28 cellular contexts compared by ENCODE assay signal in the genomic region with DNA sequence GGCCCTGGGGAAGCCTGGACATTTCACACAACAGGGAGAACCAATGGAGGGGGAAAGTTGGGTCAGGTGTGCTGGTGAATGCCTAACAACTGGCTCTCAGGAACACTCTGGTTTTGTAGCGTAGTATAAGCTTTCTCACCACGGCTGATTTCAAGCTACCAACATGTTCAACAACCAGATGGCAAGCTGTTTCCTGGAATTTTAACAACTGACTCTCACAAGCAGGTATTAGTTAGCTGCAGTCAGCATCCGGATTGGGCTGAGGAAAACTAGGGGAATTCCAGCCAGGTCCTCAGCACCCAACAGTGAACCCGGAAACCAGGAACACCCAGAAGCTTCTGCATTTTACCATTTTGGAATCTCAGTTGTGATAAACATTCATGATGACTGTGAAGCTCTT.
DNase-seq lines count a peak whose midpoint lies in the region; ATAC-seq and TF ChIP-seq lines count a peak whose summit lies in the region.
"Had no signal": no experiment of that assay in that cellular context is flagged by ENCODE, and none has a peak within 500 bp of the region (broad histone marks: within the 10 kb centered on the region; RNA-seq: fewer than 3 reads in every experiment).

No MANE protein-coding gene starts in this region.

- no peak overlapping the region for H2BK120ac ChIP-seq in neuronal stem cell (ENCODE audit: low read depth, low read length)

- H3K79me1 ChIP-seq in neuronal stem cell (ENCODE audit: low read depth, low read length): no peaks in the 10 kb centered on the region

- intact Hi-C loops in activated CD4-positive, alpha-beta T cell treated with anti-CD3 and anti-CD28 coated beads for 36 hours (cut with DNase I, micrococcal nuclease): no loop called here

- no peaks in the 10 kb centered on the region for H3K27me3 ChIP-seq in neuronal stem cell (ENCODE audit: control insufficient read depth in 3 of 3, insufficient read depth in 3 of 3, low read depth in 1 of 3, low read length in 3 of 3)
- H3K27me3 ChIP-seq: BLaER1 treated with 17β-estradiol and CSF1 and Interleukin-3, amounts not matched to agents 10 nM and 100 nM; brain microvascular endothelial cell; colonic mucosa had no signal

- H3K36me3 ChIP-seq in neuronal stem cell (replicated peaks in 1 of 2; ENCODE audit: control insufficient read depth in 2 of 2, insufficient read depth in 2 of 2, low read length in 2 of 2): no peaks in the 10 kb centered on the region
- H3K36me3 ChIP-seq: BLaER1 treated with 17β-estradiol and CSF1 and Interleukin-3, amounts not matched to agents 10 nM and 100 nM; brain microvascular endothelial cell; colonic mucosa; spleen had no signal

- no peak overlapping the region for H3K4me3 Mint-ChIP-seq in activated CD4-positive, alpha-beta T cell treated with anti-CD3 and anti-CD28 coated beads for 36 hours
- no peak overlapping the region for H3K4me3 Mint-ChIP-seq in naive thymus-derived CD8-positive, alpha-beta T cell
- H3K4me3 Mint-ChIP-seq: activated T-cell treated with anti-CD3 and anti-CD28 coated beads, Interleukin-2, amount 50 U/mL, for 4 hours; stimulated activated effector memory CD8-positive, alpha-beta T cell treated with anti-CD3 and anti-CD28 coated beads, Interleukin-12 subunit alpha, Interleukin-12 subunit beta, amount 100 ng/mL, for 72 hours; T-helper 1 cell treated with Interleukin-12 subunit alpha and Interleukin-12 subunit beta and Interleukin-4 antibody, amounts not matched to agents 30 μg/mL and 1 μg/mL, for 36 hours had no signal

- H3K9ac ChIP-seq in neuronal stem cell (ENCODE audit: low read depth, low read length, poor library complexity): no peak overlapping the region
- H3K9ac ChIP-seq: BLaER1 treated with 17β-estradiol and CSF1 and Interleukin-3, amounts not matched to agents 10 nM and 100 nM had no signal

- ATAC-seq in activated CD4-positive, alpha-beta T cell treated with anti-CD3 and anti-CD28 coated beads for 36 hours: no peak
- ATAC-seq in naive thymus-derived CD8-positive, alpha-beta T cell: no peak
- ATAC-seq: activated T-cell treated with anti-CD3 and anti-CD28 coated beads, Interleukin-2, amount 50 U/mL, for 4 hours; K562; stimulated activated effector memory CD8-positive, alpha-beta T cell treated with anti-CD3 and anti-CD28 coated beads, Interleukin-12 subunit alpha, Interleukin-12 subunit beta, amount 100 ng/mL, for 72 hours had no signal

- no peak overlapping the region for H3K4me3 ChIP-seq in neuronal stem cell (ENCODE audit: low read length in 2 of 2)
- H3K4me3 ChIP-seq: BLaER1 treated with 17β-estradiol and CSF1 and Interleukin-3, amounts not matched to agents 10 nM and 100 nM; colonic mucosa; K562; spleen had no signal

- H2AK5ac ChIP-seq in neuronal stem cell (ENCODE audit: low read depth, low read length): no peak overlapping the region

- peak overlapping the region; percentile 50 for H3K18ac ChIP-seq in neuronal stem cell (ENCODE audit: low read length)

- H3K27me3 Mint-ChIP-seq in activated CD4-positive, alpha-beta T cell treated with anti-CD3 and anti-CD28 coated beads for 36 hours: peaks cover 8% of the 10 kb centered on the region
- H3K27me3 Mint-ChIP-seq in naive thymus-derived CD8-positive, alpha-beta T cell: peaks cover 6 to 37% (median 10%) of the 10 kb centered on the region in 5 donors

- peak overlapping the region; percentile 46 for H3K27ac ChIP-seq in RWPE1
- H3K27ac ChIP-seq in epithelial cell of prostate: peak overlapping the region; percentile 100
- no peak overlapping the region for H3K27ac ChIP-seq in neuronal stem cell (replicated peaks; ENCODE audit: low read length)
- H3K27ac ChIP-seq: BLaER1 treated with 17β-estradiol and CSF1 and Interleukin-3, amounts not matched to agents 10 nM and 100 nM; brain microvascular endothelial cell; colonic mucosa; spleen had no signal

- peak overlapping the region; percentile 43 for H2BK15ac ChIP-seq in neuronal stem cell (ENCODE audit: low read length)

- WGBS in neuronal stem cell (ENCODE audit: extremely low coverage in 2 of 2, insufficient read length in 2 of 2, insufficient replicate concordance in 1 of 2), 2 donors: no CpG with 5 or more reads among the region's 4 CpGs

- H3K27ac Mint-ChIP-seq in activated CD4-positive, alpha-beta T cell treated with anti-CD3 and anti-CD28 coated beads for 36 hours: no peak overlapping the region
- no peak overlapping the region for H3K27ac Mint-ChIP-seq in naive thymus-derived CD8-positive, alpha-beta T cell
- H3K27ac Mint-ChIP-seq: stimulated activated effector memory CD8-positive, alpha-beta T cell treated with anti-CD3 and anti-CD28 coated beads, Interleukin-12 subunit alpha, Interleukin-12 subunit beta, amount 100 ng/mL, for 72 hours had no signal

- no peak for TF ChIP-seq CTCF in RWPE1 (conservative IDR thresholded peaks at IDR 0.05; ENCODE audit: low read depth)

- H3K36me3 Mint-ChIP-seq in activated CD4-positive, alpha-beta T cell treated with anti-CD3 and anti-CD28 coated beads for 36 hours (ENCODE audit: low read depth): no peaks in the 10 kb centered on the region
- H3K36me3 Mint-ChIP-seq in naive thymus-derived CD8-positive, alpha-beta T cell: no peaks in the 10 kb centered on the region
- H3K36me3 Mint-ChIP-seq: stimulated activated effector memory CD8-positive, alpha-beta T cell treated with anti-CD3 and anti-CD28 coated beads, Interleukin-12 subunit alpha, Interleukin-12 subunit beta, amount 100 ng/mL, for 72 hours had no signal

- no peak overlapping the region for H3K23ac ChIP-seq in neuronal stem cell (ENCODE audit: low read depth, low read length, poor library complexity)

- no peaks in the 10 kb centered on the region for H3K4me1 Mint-ChIP-seq in activated CD4-positive, alpha-beta T cell treated with anti-CD3 and anti-CD28 coated beads for 36 hours
- H3K4me1 Mint-ChIP-seq in naive thymus-derived CD8-positive, alpha-beta T cell: peaks cover 0 to 6% (median 3%) of the 10 kb centered on the region in 4 donors
- H3K4me1 Mint-ChIP-seq: stimulated activated effector memory CD8-positive, alpha-beta T cell treated with anti-CD3 and anti-CD28 coated beads, Interleukin-12 subunit alpha, Interleukin-12 subunit beta, amount 100 ng/mL, for 72 hours had no signal

- CTCF ChIA-PET in RWPE1 (lab: Yijun Ruan, JAX): interaction anchor here (0.7 to 1.3 kb wide), 2 partner anchors 11 to 40 kb away, joined by 3 to 5 read pairs; no protein-coding TSS in a partner anchor
- CTCF ChIA-PET in activated CD4-positive, alpha-beta T cell treated with anti-CD3 and anti-CD28 coated beads for 36 hours (lab: Charles Lee): interaction anchor here (1.3 kb wide), 1 partner anchor 12 kb away, joined by 3 read pairs; no protein-coding TSS in a partner anchor

- no peak overlapping the region for H2AFZ ChIP-seq in neuronal stem cell (ENCODE audit: low read length)

- H4K8ac ChIP-seq in neuronal stem cell (ENCODE audit: low read depth, low read length): no peak overlapping the region

- POLR2A ChIA-PET in RWPE1 (lab: Yijun Ruan, JAX; ENCODE audit: low non-redundant PET): no interaction called here
- POLR2A ChIA-PET in activated CD4-positive, alpha-beta T cell treated with anti-CD3 and anti-CD28 coated beads for 36 hours (lab: Charles Lee): no interaction called here
- POLR2A ChIA-PET in naive thymus-derived CD8-positive, alpha-beta T cell (lab: Charles Lee): no interaction called here

- no peak overlapping the region for H3K14ac ChIP-seq in neuronal stem cell (ENCODE audit: low read length)

- H3K9me3 ChIP-seq in neuronal stem cell (replicated peaks in 1 of 2; ENCODE audit: control insufficient read depth in 2 of 2, insufficient read depth in 1 of 2, low read depth in 1 of 2, low read length in 2 of 2): no peaks in the 10 kb centered on the region
- H3K9me3 ChIP-seq: BLaER1 treated with 17β-estradiol and CSF1 and Interleukin-3, amounts not matched to agents 10 nM and 100 nM; colonic mucosa; spleen had no signal

- peak; percentile 50 for DNase-seq in Daoy (ENCODE audit: low read depth)
- DNase-seq in RWPE1 (ENCODE audit: low spot score): no peak
- peak; percentile 73 for DNase-seq in epithelial cell of prostate (ENCODE audit: low read depth, low spot score)
- DNase-seq in neuronal stem cell (ENCODE audit: low spot score): no peak
- DNase-seq in SKM-1 (lab: John Stamatoyannopoulos, UW; ENCODE audit: unreplicated experiment): no peak
- no peak for DNase-seq in activated CD4-positive, alpha-beta T cell treated with anti-CD3 and anti-CD28 coated beads for 36 hours
- DNase-seq in naive thymus-derived CD8-positive, alpha-beta T cell: no peak
- no peak for DNase-seq in NCI-H146 (lab: John Stamatoyannopoulos, UW)
- DNase-seq: ACHN; activated CD4-positive, alpha-beta T cell treated with anti-CD3 and anti-CD28 coated beads for 4 hours; activated CD8-positive, alpha-beta memory T cell treated with anti-CD3 and anti-CD28 coated beads for 24 hours; activated T-cell treated with anti-CD3 and anti-CD28 coated beads, Interleukin-2, amount 50 U/mL, for 4 hours; brain microvascular endothelial cell; colonic mucosa; COR-L47; EL; glutamatergic neuron; left cardiac atrium; NCI-H187; NCI-H526; nucleus accumbens; retina; spleen; stimulated activated CD4-positive, alpha-beta T cell treated with anti-CD3 and anti-CD28 coated beads, Interleukin-2, amount 100 ng/mL, for 48 hours had no signal

- H4K91ac ChIP-seq in neuronal stem cell (ENCODE audit: low read depth, low read length, poor library complexity): no peak overlapping the region

- no peak overlapping the region for H2BK12ac ChIP-seq in neuronal stem cell (ENCODE audit: low read length)

- H3K4me1 ChIP-seq in neuronal stem cell (ENCODE audit: control insufficient read depth in 2 of 2, insufficient read depth in 1 of 2, low read depth in 1 of 2, low read length in 2 of 2): peaks cover 0 to 29% of the 10 kb centered on the region in 2 donors
- H3K4me1 ChIP-seq: colonic mucosa, spleen had no signal

- H3K4ac ChIP-seq in neuronal stem cell (ENCODE audit: low read length): no peak overlapping the region

- H3K4me2 ChIP-seq in neuronal stem cell (ENCODE audit: insufficient read depth, low read length, poor library complexity, severe bottlenecking): no peak overlapping the region

- H3K9me3 Mint-ChIP-seq in activated CD4-positive, alpha-beta T cell treated with anti-CD3 and anti-CD28 coated beads for 36 hours (ENCODE audit: low read depth): no peaks in the 10 kb centered on the region
- H3K9me3 Mint-ChIP-seq in naive thymus-derived CD8-positive, alpha-beta T cell: peaks cover 0 to 3% (median 0%) of the 10 kb centered on the region in 9 donors
- H3K9me3 Mint-ChIP-seq: activated T-cell treated with anti-CD3 and anti-CD28 coated beads, Interleukin-2, amount 50 U/mL, for 4 hours; stimulated activated effector memory CD8-positive, alpha-beta T cell treated with anti-CD3 and anti-CD28 coated beads, Interleukin-12 subunit alpha, Interleukin-12 subunit beta, amount 100 ng/mL, for 72 hours; T-helper 1 cell treated with Interleukin-12 subunit alpha and Interleukin-12 subunit beta and Interleukin-4 antibody, amounts not matched to agents 30 μg/mL and 1 μg/mL, for 36 hours had no signal

- H2BK5ac ChIP-seq in neuronal stem cell (ENCODE audit: low read length): no peak overlapping the region

Comparison
In these comparisons a context has a peak if more than half of its experiments do, and no peak if none do; other contexts are left out.
1. DNase-seq: peak in Daoy (single experiment) and epithelial cell of prostate (single experiment); none in RWPE1 (single experiment), neuronal stem cell (single experiment), SKM-1 (single experiment), activated CD4-positive, alpha-beta T cell treated with anti-CD3 and anti-CD28 coated beads for 36 hours (single experiment), naive thymus-derived CD8-positive, alpha-beta T cell (0 of 10) and NCI-H146 (single experiment).